10 cellular contexts compared by ENCODE assay signal in genomic region chr6:128259735-128260685, GRCh38.
A peak's percentile ranks its signal among the peaks of the same experiment; 100 is the strongest.
DNase-seq lines count a peak whose midpoint lies in the region; ATAC-seq lines count a peak whose summit lies in the region.
"Had no signal": no experiment of that assay in that cellular context is flagged by ENCODE, and none has a peak within 500 bp of the region (broad histone marks: within the 10 kb centered on the region; RNA-seq: fewer than 3 reads in every experiment).

No MANE protein-coding gene starts in this region.

- ATAC-seq in GM18517 (IDR thresholded peaks at IDR 0.05; ENCODE audit: unreplicated experiment) (peak; percentile 51), GM21619 (IDR thresholded peaks at IDR 0.05; ENCODE audit: unreplicated experiment) (peak; percentile 52), HG03558 (IDR thresholded peaks at IDR 0.05; ENCODE audit: extremely low read depth, unreplicated experiment) (peak; percentile 8), left colon (peak; percentile 37)

- DNase-seq in left colon = no peak
- DNase-seq in effector CD8-positive, alpha-beta T cell (lab: John Stamatoyannopoulos, UW) = no peak
- DNase-seq in G401 (ENCODE audit: low spot score) = no peak
- no peak for DNase-seq in activated CD4-positive, CD25-positive, alpha-beta regulatory T cell treated with anti-CD3 and anti-CD28 coated beads, Interleukin-2, amount 50 U/mL, for 72 hours
- no peak for DNase-seq in NCI-H226
- DNase-seq: NCI-H345, trophoblast cell had no signal

- intact Hi-C loops in left colon (cut with DNase I, micrococcal nuclease) = no loop called here

- in situ Hi-C loops in G401 (cut with HindIII; ENCODE audit: low sequenced_read_pairs) = no loop called here
